1 cellular context compared by ENCODE assay signal in the genomic region with DNA sequence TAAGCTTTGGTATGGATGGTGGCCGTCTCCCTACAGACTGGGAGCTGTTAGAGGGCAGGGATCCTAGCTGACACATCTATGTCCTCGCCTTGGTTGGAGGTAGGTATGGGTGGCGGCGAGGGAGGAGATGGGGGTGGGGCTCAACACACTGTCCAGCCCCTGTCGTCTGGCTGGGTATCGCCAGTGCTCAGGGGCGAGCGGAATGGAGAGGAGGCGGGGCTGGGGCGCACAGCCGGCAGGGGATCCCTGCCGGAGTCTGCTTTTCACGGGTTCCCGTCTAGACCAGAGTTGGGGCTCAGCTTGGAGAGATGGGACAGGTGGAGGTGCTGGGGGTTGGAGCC.
A peak's percentile ranks its signal among the peaks of the same experiment; 100 is the strongest.
TF ChIP-seq lines count a peak whose summit lies in the region.

No MANE protein-coding gene starts in this region.

TF ChIP-seq in HepG2, 621 proteins besides CTCF, POLR2A, EP300 and RAD21 (continued from another document and continues in another):
- TF ChIP-seq, protein P1, sequence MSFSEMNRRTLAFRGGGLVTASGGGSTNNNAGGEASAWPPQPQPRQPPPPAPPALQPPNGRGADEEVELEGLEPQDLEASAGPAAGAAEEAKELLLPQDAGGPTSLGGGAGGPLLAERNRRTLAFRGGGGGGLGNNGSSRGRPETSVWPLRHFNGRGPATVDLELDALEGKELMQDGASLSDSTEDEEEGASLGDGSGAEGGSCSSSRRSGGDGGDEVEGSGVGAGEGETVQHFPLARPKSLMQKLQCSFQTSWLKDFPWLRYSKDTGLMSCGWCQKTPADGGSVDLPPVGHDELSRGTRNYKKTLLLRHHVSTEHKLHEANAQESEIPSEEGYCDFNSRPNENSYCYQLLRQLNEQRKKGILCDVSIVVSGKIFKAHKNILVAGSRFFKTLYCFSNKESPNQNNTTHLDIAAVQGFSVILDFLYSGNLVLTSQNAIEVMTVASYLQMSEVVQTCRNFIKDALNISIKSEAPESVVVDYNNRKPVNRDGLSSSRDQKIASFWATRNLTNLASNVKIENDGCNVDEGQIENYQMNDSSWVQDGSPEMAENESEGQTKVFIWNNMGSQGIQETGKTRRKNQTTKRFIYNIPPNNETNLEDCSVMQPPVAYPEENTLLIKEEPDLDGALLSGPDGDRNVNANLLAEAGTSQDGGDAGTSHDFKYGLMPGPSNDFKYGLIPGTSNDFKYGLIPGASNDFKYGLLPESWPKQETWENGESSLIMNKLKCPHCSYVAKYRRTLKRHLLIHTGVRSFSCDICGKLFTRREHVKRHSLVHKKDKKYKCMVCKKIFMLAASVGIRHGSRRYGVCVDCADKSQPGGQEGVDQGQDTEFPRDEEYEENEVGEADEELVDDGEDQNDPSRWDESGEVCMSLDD (CRISPR knock-in tag; IDR thresholded peaks at IDR 0.05; ENCODE audit: borderline replicate concordance), result no peak
- 0 out of 2 replicates have a peak, but pooled peaks have one; percentile 3 for TF ChIP-seq KDM5B (CRISPR knock-in tag; IDR thresholded peaks at IDR 0.05; ENCODE audit: borderline replicate concordance)
- TF ChIP-seq, protein P2, sequence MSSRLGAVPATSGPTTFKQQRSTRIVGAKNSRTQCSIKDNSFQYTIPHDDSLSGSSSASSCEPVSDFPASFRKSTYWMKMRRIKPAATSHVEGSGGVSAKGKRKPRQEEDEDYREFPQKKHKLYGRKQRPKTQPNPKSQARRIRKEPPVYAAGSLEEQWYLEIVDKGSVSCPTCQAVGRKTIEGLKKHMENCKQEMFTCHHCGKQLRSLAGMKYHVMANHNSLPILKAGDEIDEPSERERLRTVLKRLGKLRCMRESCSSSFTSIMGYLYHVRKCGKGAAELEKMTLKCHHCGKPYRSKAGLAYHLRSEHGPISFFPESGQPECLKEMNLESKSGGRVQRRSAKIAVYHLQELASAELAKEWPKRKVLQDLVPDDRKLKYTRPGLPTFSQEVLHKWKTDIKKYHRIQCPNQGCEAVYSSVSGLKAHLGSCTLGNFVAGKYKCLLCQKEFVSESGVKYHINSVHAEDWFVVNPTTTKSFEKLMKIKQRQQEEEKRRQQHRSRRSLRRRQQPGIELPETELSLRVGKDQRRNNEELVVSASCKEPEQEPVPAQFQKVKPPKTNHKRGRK (CRISPR knock-in tag; IDR thresholded peaks at IDR 0.05), result 0 out of 2 replicates have a peak, but pooled peaks have one; percentile 8
- TF ChIP-seq ZNF431 (CRISPR knock-in tag; IDR thresholded peaks at IDR 0.05; ENCODE audit: borderline replicate concordance, low read depth), result no peak
- TF ChIP-seq, protein P3, sequence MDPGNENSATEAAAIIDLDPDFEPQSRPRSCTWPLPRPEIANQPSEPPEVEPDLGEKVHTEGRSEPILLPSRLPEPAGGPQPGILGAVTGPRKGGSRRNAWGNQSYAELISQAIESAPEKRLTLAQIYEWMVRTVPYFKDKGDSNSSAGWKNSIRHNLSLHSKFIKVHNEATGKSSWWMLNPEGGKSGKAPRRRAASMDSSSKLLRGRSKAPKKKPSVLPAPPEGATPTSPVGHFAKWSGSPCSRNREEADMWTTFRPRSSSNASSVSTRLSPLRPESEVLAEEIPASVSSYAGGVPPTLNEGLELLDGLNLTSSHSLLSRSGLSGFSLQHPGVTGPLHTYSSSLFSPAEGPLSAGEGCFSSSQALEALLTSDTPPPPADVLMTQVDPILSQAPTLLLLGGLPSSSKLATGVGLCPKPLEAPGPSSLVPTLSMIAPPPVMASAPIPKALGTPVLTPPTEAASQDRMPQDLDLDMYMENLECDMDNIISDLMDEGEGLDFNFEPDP (CRISPR knock-in tag; conservative IDR thresholded peaks at IDR 0.05), result no peak
- TF ChIP-seq HOXA9 (CRISPR knock-in tag; IDR thresholded peaks at IDR 0.05; ENCODE audit: borderline replicate concordance), result no peak
- TF ChIP-seq, protein P4, sequence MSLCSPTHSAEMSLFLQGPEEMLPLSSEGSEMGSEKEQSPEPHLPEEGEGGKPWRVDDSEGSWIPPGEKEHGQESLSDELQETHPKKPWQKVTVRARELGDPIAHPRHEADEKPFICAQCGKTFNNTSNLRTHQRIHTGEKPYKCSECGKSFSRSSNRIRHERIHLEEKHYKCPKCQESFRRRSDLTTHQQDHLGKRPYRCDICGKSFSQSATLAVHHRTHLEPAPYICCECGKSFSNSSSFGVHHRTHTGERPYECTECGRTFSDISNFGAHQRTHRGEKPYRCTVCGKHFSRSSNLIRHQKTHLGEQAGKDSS (CRISPR knock-in tag; IDR thresholded peaks at IDR 0.05; ENCODE audit: borderline replicate concordance, low read depth), result 0 out of 2 replicates have a peak, but pooled peaks have one; percentile 27
- TF ChIP-seq ZNF777 (CRISPR knock-in tag; IDR thresholded peaks at IDR 0.05), result no peak
- TF ChIP-seq, protein P5, sequence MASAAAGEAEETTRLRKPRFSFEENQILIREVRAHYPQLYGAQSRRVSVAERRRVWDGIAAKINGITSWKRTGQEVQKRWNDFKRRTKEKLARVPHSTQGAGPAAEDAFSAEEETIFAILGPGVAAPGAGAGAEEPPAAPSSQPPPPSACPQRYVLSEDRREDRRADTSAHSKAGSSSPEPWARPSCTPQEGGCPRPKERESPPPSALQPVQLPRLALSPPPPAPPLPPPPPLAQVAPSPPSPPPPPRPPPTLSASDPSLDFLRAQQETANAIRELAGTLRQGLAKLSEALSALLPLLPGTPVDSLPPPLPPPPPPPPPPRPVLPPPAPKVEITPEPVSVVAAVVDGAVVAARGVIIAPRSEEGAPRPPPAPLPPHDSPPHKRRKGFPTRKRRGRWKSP (CRISPR knock-in tag; IDR thresholded peaks at IDR 0.05), result no peak
- TF ChIP-seq ISL2 (CRISPR knock-in tag; IDR thresholded peaks at IDR 0.05), result no peak
- TF ChIP-seq ZC3H4 (CRISPR knock-in tag; IDR thresholded peaks at IDR 0.05; ENCODE audit: borderline replicate concordance), result no peak
- no peak for TF ChIP-seq RBM39 (IDR thresholded peaks at IDR 0.05; ENCODE audit: low read depth, low read length, poor library complexity, severe bottlenecking)
- no peak for TF ChIP-seq ZNF484 (CRISPR knock-in tag; IDR thresholded peaks at IDR 0.05; ENCODE audit: borderline replicate concordance, low read depth)
- TF ChIP-seq, protein P6, sequence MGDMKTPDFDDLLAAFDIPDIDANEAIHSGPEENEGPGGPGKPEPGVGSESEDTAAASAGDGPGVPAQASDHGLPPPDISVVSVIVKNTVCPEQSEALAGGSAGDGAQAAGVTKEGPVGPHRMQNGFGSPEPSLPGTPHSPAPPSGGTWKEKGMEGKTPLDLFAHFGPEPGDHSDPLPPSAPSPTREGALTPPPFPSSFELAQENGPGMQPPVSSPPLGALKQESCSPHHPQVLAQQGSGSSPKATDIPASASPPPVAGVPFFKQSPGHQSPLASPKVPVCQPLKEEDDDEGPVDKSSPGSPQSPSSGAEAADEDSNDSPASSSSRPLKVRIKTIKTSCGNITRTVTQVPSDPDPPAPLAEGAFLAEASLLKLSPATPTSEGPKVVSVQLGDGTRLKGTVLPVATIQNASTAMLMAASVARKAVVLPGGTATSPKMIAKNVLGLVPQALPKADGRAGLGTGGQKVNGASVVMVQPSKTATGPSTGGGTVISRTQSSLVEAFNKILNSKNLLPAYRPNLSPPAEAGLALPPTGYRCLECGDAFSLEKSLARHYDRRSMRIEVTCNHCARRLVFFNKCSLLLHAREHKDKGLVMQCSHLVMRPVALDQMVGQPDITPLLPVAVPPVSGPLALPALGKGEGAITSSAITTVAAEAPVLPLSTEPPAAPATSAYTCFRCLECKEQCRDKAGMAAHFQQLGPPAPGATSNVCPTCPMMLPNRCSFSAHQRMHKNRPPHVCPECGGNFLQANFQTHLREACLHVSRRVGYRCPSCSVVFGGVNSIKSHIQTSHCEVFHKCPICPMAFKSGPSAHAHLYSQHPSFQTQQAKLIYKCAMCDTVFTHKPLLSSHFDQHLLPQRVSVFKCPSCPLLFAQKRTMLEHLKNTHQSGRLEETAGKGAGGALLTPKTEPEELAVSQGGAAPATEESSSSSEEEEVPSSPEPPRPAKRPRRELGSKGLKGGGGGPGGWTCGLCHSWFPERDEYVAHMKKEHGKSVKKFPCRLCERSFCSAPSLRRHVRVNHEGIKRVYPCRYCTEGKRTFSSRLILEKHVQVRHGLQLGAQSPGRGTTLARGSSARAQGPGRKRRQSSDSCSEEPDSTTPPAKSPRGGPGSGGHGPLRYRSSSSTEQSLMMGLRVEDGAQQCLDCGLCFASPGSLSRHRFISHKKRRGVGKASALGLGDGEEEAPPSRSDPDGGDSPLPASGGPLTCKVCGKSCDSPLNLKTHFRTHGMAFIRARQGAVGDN (CRISPR knock-in tag; IDR thresholded peaks at IDR 0.05), result no peak
- 0 out of 2 replicates have a peak, but pooled peaks have one; percentile 19 for TF ChIP-seq EEA1 (CRISPR knock-in tag; IDR thresholded peaks at IDR 0.05; ENCODE audit: borderline replicate concordance)
- no peak for TF ChIP-seq TBX3 (IDR thresholded peaks at IDR 0.05; ENCODE audit: borderline replicate concordance)
- TF ChIP-seq ZNF577 (CRISPR knock-in tag; IDR thresholded peaks at IDR 0.05; ENCODE audit: borderline replicate concordance, low read depth), result no peak
- no peak for TF ChIP-seq POLR2AphosphoS5 (IDR thresholded peaks at IDR 0.05; ENCODE audit: low read depth, low read length)
- TF ChIP-seq ZNF20 (CRISPR knock-in tag; IDR thresholded peaks at IDR 0.05), result no peak
- no peak; the same call in 1 of the 2 replicates for TF ChIP-seq ZNF891 (CRISPR knock-in tag; IDR thresholded peaks at IDR 0.05)
- TF ChIP-seq POLR2AphosphoS2 (IDR thresholded peaks at IDR 0.05; ENCODE audit: low read depth, low read length), result no peak
- TF ChIP-seq, protein P7, sequence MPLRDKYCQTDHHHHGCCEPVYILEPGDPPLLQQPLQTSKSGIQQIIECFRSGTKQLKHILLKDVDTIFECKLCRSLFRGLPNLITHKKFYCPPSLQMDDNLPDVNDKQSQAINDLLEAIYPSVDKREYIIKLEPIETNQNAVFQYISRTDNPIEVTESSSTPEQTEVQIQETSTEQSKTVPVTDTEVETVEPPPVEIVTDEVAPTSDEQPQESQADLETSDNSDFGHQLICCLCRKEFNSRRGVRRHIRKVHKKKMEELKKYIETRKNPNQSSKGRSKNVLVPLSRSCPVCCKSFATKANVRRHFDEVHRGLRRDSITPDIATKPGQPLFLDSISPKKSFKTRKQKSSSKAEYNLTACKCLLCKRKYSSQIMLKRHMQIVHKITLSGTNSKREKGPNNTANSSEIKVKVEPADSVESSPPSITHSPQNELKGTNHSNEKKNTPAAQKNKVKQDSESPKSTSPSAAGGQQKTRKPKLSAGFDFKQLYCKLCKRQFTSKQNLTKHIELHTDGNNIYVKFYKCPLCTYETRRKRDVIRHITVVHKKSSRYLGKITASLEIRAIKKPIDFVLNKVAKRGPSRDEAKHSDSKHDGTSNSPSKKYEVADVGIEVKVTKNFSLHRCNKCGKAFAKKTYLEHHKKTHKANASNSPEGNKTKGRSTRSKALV (CRISPR knock-in tag; IDR thresholded peaks at IDR 0.05), result peak; percentile 76
- no peak for TF ChIP-seq KLF15 (CRISPR knock-in tag; IDR thresholded peaks at IDR 0.05; ENCODE audit: borderline replicate concordance)
- TF ChIP-seq ZNF136 (CRISPR knock-in tag; IDR thresholded peaks at IDR 0.05; ENCODE audit: low read depth), result no peak
- TF ChIP-seq FOXP1 (IDR thresholded peaks at IDR 0.05), result no peak
- TF ChIP-seq FOXP1 (CRISPR knock-in tag; IDR thresholded peaks at IDR 0.05), result no peak
- TF ChIP-seq, protein P8, sequence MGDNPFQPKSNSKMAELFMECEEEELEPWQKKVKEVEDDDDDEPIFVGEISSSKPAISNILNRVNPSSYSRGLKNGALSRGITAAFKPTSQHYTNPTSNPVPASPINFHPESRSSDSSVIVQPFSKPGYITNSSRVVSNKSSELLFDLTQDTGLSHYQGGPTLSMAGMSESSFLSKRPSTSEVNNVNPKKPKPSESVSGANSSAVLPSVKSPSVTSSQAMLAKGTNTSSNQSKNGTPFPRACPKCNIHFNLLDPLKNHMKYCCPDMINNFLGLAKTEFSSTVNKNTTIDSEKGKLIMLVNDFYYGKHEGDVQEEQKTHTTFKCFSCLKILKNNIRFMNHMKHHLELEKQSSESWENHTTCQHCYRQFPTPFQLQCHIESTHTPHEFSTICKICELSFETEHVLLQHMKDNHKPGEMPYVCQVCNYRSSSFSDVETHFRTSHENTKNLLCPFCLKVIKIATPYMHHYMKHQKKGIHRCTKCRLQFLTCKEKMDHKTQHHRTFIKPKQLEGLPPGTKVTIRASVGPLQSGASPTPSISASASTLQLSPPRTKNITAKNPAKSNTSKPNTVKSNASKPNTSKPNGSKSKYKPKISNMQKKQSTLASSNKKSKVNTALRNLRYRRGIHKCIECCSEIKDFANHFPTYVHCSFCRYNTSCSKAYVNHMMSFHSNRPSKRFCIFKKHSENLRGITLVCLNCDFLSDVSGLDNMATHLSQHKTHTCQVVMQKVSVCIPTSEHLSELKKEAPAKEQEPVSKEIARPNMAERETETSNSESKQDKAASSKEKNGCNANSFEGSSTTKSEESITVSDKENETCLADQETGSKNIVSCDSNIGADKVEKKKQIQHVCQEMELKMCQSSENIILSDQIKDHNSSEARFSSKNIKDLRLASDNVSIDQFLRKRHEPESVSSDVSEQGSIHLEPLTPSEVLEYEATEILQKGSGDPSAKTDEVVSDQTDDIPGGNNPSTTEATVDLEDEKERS (CRISPR knock-in tag; IDR thresholded peaks at IDR 0.05), result no peak
- no peak for TF ChIP-seq REXO4 (CRISPR knock-in tag; IDR thresholded peaks at IDR 0.05; ENCODE audit: borderline replicate concordance)
- no peak for TF ChIP-seq GATA4 (IDR thresholded peaks at IDR 0.05; ENCODE audit: borderline replicate concordance, low read depth)
- TF ChIP-seq KLF12 (CRISPR knock-in tag; IDR thresholded peaks at IDR 0.05; ENCODE audit: borderline replicate concordance), result no peak
- TF ChIP-seq HNF4G (IDR thresholded peaks at IDR 0.05; ENCODE audit: borderline replicate concordance, low read depth, low read length), result no peak
- no peak for TF ChIP-seq HNF4G (CRISPR knock-in tag; IDR thresholded peaks at IDR 0.05; ENCODE audit: borderline replicate concordance, low read depth)
- TF ChIP-seq HDAC2 (CRISPR knock-in tag; IDR thresholded peaks at IDR 0.05), result no peak
- TF ChIP-seq HNRNPUL1 (IDR thresholded peaks at IDR 0.05; ENCODE audit: low read depth, low read length), result no peak
- TF ChIP-seq, protein P9, sequence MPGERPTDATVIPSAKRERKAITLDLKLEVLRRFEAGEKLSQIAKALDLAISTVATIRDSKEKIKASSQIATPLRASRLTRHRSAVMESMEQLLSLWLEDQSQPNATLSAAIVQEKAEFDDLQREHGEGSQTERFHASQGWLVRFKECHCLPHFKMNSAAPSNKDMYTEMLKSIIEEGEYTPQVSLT (CRISPR knock-in tag; IDR thresholded peaks at IDR 0.05; ENCODE audit: borderline replicate concordance, low read depth), result no peak
- TF ChIP-seq, protein P10, sequence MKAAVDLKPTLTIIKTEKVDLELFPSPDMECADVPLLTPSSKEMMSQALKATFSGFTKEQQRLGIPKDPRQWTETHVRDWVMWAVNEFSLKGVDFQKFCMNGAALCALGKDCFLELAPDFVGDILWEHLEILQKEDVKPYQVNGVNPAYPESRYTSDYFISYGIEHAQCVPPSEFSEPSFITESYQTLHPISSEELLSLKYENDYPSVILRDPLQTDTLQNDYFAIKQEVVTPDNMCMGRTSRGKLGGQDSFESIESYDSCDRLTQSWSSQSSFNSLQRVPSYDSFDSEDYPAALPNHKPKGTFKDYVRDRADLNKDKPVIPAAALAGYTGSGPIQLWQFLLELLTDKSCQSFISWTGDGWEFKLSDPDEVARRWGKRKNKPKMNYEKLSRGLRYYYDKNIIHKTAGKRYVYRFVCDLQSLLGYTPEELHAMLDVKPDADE (CRISPR knock-in tag; IDR thresholded peaks at IDR 0.05), result no peak
- TF ChIP-seq GFI1 (CRISPR knock-in tag; IDR thresholded peaks at IDR 0.05; ENCODE audit: borderline replicate concordance), result no peak
